ENCODE assay signal across 13 cellular contexts in genomic region chr5:90135979-90136378, GRCh38.
DNase-seq lines count a peak whose midpoint lies in the region; ATAC-seq and TF ChIP-seq lines count a peak whose summit lies in the region.
"Had no signal": no experiment of that assay in that cellular context is flagged by ENCODE, and none has a peak within 500 bp of the region (broad histone marks: within the 10 kb centered on the region; RNA-seq: fewer than 3 reads in every experiment).

No MANE protein-coding gene starts in this region.

- no peak overlapping the region for H3K4me3 ChIP-seq in GM06990 (replicated peaks; ENCODE audit: low read depth, low read length)
- H3K4me3 ChIP-seq: HAP-1, left lung, SJSA1 had no signal

- H3K4me1 Mint-ChIP-seq in brain, result peaks cover 10% of the 10 kb centered on the region
- H3K4me1 Mint-ChIP-seq in neural crest cell, result peaks cover 10% of the 10 kb centered on the region
- peaks cover 0 to 7% (median 0%) of the 10 kb centered on the region in 4 donors for H3K4me1 Mint-ChIP-seq in naive thymus-derived CD8-positive, alpha-beta T cell

- POLR2A ChIA-PET in naive thymus-derived CD8-positive, alpha-beta T cell (lab: Charles Lee), result no interaction called here

- no peaks in the 10 kb centered on the region for H3K36me3 Mint-ChIP-seq in brain
- H3K36me3 Mint-ChIP-seq in neural crest cell (ENCODE audit: low read depth), result no peaks in the 10 kb centered on the region
- H3K36me3 Mint-ChIP-seq in naive thymus-derived CD8-positive, alpha-beta T cell, result no peaks in the 10 kb centered on the region

- H3K27me3 Mint-ChIP-seq in brain, result peaks cover 5% of the 10 kb centered on the region
- no peaks in the 10 kb centered on the region for H3K27me3 Mint-ChIP-seq in neural crest cell (ENCODE audit: low read depth)
- peaks cover 0 to 9% (median 0%) of the 10 kb centered on the region in 5 donors for H3K27me3 Mint-ChIP-seq in naive thymus-derived CD8-positive, alpha-beta T cell
- H3K27me3 Mint-ChIP-seq: activated T-cell treated with anti-CD3 and anti-CD28 coated beads, Interleukin-2, amount 50 U/mL, for 24 hours had no signal

- TF ChIP-seq CTCF in GM06990 (IDR thresholded peaks at IDR 0.05; ENCODE audit: insufficient read depth, low read length, poor library complexity, severe bottlenecking) (peak; percentile 50), brain (conservative IDR thresholded peaks at IDR 0.05) (peak; percentile 13 to 31), neural crest cell (conservative IDR thresholded peaks at IDR 0.05) (peak; percentile 43)

- no peak for ATAC-seq in naive thymus-derived CD8-positive, alpha-beta T cell
- ATAC-seq: left lung had no signal

- DNase-seq in GM06990 (ENCODE audit: extremely low read depth, insufficient read length) (no peak), HuH-7 (ENCODE audit: low spot score) (peak; percentile 43), neural crest cell (ENCODE audit: low read depth, low spot score) (no peak), NCI-H2227 (lab: John Stamatoyannopoulos, UW; ENCODE audit: unreplicated experiment) (no peak), amniotic stem cell (lab: John Stamatoyannopoulos, UW) (no peak)
- no peak for DNase-seq in naive thymus-derived CD8-positive, alpha-beta T cell
- DNase-seq in stimulated activated CD4-positive, alpha-beta T cell treated with anti-CD3 and anti-CD28 coated beads, Interleukin-4, amount 100 ng/mL, for 1 hour, result no peak
- DNase-seq: activated T-cell treated with anti-CD3 and anti-CD28 coated beads, Interleukin-2, amount 50 U/mL, for 24 hours; IMR-90 had no signal

- H3K27me3 ChIP-seq in GM06990 (replicated peaks; ENCODE audit: control insufficient read depth, insufficient read depth, low read length), result no peaks in the 10 kb centered on the region
- H3K27me3 ChIP-seq: left lung, SJSA1 had no signal

- H3K27ac Mint-ChIP-seq in brain (no peak overlapping the region), neural crest cell (ENCODE audit: unreplicated experiment) (no peak overlapping the region)
- H3K27ac Mint-ChIP-seq in naive thymus-derived CD8-positive, alpha-beta T cell, result no peak overlapping the region
- H3K27ac Mint-ChIP-seq: activated T-cell treated with anti-CD3 and anti-CD28 coated beads, Interleukin-2, amount 50 U/mL, for 24 hours had no signal

- H3K4me3 Mint-ChIP-seq in brain (no peak overlapping the region), neural crest cell (no peak overlapping the region)
- H3K4me3 Mint-ChIP-seq in naive thymus-derived CD8-positive, alpha-beta T cell, result no peak overlapping the region
- H3K4me3 Mint-ChIP-seq: activated T-cell treated with anti-CD3 and anti-CD28 coated beads, Interleukin-2, amount 50 U/mL, for 24 hours had no signal

- no peaks in the 10 kb centered on the region for H3K9me3 Mint-ChIP-seq in brain
- H3K9me3 Mint-ChIP-seq in neural crest cell, result no peaks in the 10 kb centered on the region
- no peaks in the 10 kb centered on the region for H3K9me3 Mint-ChIP-seq in naive thymus-derived CD8-positive, alpha-beta T cell
- H3K9me3 Mint-ChIP-seq: activated T-cell treated with anti-CD3 and anti-CD28 coated beads, Interleukin-2, amount 50 U/mL, for 24 hours had no signal

- no peaks in the 10 kb centered on the region for H3K36me3 ChIP-seq in GM06990 (ENCODE audit: control insufficient read depth, insufficient read depth, low read length)
- H3K36me3 ChIP-seq: HAP-1, left lung, SJSA1 had no signal
